10 cellular contexts compared by ENCODE assay signal in the genomic region with DNA sequence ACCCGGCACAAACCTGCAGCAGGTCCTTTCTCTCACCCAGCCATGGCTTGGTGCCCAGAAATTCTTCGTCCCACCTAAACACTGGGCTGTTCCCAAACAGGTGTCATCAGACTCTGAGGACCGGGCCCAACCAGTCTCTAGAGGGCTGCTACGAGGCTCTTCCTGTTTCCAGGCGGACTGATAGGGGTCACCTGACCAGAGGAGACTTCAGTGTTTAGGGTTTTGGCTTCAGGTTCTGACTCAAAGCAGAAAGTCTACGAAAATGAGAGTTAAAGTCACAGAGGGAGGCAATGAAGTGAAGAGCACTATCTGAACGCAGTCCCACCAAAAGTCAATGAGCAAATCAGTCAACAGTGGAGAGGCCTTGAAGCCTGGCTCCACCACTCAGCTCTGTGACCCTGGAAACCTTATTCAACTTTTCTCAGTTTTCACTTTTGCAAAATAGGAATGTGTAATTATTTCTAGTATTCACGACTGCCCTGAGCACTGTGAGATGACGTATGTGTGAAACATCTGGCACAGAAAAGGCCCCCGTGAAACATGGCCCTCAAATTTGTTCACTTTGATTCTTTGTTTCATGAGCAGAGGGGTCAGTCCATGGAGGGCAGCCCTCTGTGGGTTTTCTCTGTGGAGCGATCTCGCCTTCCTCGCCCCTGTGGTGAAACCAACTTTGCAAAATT.
DNase-seq lines count a peak whose midpoint lies in the region; ATAC-seq and TF ChIP-seq lines count a peak whose summit lies in the region.
"Had no signal": no experiment of that assay in that cellular context is flagged by ENCODE, and none has a peak within 500 bp of the region (broad histone marks: within the 10 kb centered on the region; RNA-seq: fewer than 3 reads in every experiment).

No MANE protein-coding gene starts in this region.

- H3K27ac ChIP-seq in left ventricle myocardium inferior (replicated peaks) (peak overlapping the region; percentile 1), upper lobe of right lung (no peak overlapping the region)
- H3K27ac ChIP-seq: testis had no signal

- DNase-seq in left ventricle myocardium inferior: no peak
- DNase-seq in cardiac septum (ENCODE audit: low spot score): no peak
- DNase-seq in upper lobe of right lung: no peak
- no peak for DNase-seq in mesenteric fat pad (ENCODE audit: low spot score)
- no peak for DNase-seq in mucosa of gallbladder (ENCODE audit: low spot score)
- DNase-seq in epidermal melanocyte (ENCODE audit: insufficient read length, low spot score): no peak
- DNase-seq: foreskin melanocyte, testis had no signal

- TF ChIP-seq CTCF in left ventricle myocardium inferior (IDR thresholded peaks at IDR 0.05; ENCODE audit: borderline replicate concordance): no peak
- TF ChIP-seq CTCF in upper lobe of right lung (IDR thresholded peaks at IDR 0.05): no peak

- intact Hi-C loops in left ventricle myocardium inferior (cut with micrococcal nuclease): no loop called here
- intact Hi-C loops in cardiac septum (cut with DNase I): no loop called here
- intact Hi-C loops in upper lobe of right lung (cut with DNase I): no loop called here

- peak; percentile 97 for ATAC-seq in HG02610 (IDR thresholded peaks at IDR 0.05; ENCODE audit: unreplicated experiment)
- peak; percentile 88 for ATAC-seq in HG03469 (IDR thresholded peaks at IDR 0.05; ENCODE audit: unreplicated experiment)
- peak; percentile 34 for ATAC-seq in upper lobe of right lung

- H3K27me3 ChIP-seq in left ventricle myocardium inferior (ENCODE audit: low read depth) (no peaks in the 10 kb centered on the region), upper lobe of right lung (no peaks in the 10 kb centered on the region)
- H3K27me3 ChIP-seq: testis had no signal

- no peaks in the 10 kb centered on the region for H3K36me3 ChIP-seq in left ventricle myocardium inferior
- H3K36me3 ChIP-seq in upper lobe of right lung: no peaks in the 10 kb centered on the region

- H3K9me3 ChIP-seq in left ventricle myocardium inferior (replicated peaks): no peaks in the 10 kb centered on the region
- no peaks in the 10 kb centered on the region for H3K9me3 ChIP-seq in upper lobe of right lung
- H3K9me3 ChIP-seq: testis had no signal

- H3K4me1 ChIP-seq in left ventricle myocardium inferior: peaks cover 56% of the 10 kb centered on the region
- no peaks in the 10 kb centered on the region for H3K4me1 ChIP-seq in upper lobe of right lung
- H3K4me1 ChIP-seq: testis had no signal

- H3K4me3 ChIP-seq in left ventricle myocardium inferior (no peak overlapping the region), upper lobe of right lung (no peak overlapping the region)
- H3K4me3 ChIP-seq: testis had no signal

Comparison
In these comparisons a context has a peak if more than half of its experiments do, and no peak if none do; other contexts are left out.
1. ATAC-seq: peak in every context shown above with its lines; median percentile 97 in HG02610; 88 in HG03469; 34 in upper lobe of right lung.